Comparison of ENCODE assay signal across 1 cellular context in genomic region chr9:71783120-71783523, GRCh38.
TF ChIP-seq lines count a peak whose summit lies in the region.

No MANE protein-coding gene starts in this region.

TF ChIP-seq in HepG2, 621 proteins besides CTCF, POLR2A, EP300 and RAD21 (continued from another document and continues in another):
- TF ChIP-seq, protein P1, sequence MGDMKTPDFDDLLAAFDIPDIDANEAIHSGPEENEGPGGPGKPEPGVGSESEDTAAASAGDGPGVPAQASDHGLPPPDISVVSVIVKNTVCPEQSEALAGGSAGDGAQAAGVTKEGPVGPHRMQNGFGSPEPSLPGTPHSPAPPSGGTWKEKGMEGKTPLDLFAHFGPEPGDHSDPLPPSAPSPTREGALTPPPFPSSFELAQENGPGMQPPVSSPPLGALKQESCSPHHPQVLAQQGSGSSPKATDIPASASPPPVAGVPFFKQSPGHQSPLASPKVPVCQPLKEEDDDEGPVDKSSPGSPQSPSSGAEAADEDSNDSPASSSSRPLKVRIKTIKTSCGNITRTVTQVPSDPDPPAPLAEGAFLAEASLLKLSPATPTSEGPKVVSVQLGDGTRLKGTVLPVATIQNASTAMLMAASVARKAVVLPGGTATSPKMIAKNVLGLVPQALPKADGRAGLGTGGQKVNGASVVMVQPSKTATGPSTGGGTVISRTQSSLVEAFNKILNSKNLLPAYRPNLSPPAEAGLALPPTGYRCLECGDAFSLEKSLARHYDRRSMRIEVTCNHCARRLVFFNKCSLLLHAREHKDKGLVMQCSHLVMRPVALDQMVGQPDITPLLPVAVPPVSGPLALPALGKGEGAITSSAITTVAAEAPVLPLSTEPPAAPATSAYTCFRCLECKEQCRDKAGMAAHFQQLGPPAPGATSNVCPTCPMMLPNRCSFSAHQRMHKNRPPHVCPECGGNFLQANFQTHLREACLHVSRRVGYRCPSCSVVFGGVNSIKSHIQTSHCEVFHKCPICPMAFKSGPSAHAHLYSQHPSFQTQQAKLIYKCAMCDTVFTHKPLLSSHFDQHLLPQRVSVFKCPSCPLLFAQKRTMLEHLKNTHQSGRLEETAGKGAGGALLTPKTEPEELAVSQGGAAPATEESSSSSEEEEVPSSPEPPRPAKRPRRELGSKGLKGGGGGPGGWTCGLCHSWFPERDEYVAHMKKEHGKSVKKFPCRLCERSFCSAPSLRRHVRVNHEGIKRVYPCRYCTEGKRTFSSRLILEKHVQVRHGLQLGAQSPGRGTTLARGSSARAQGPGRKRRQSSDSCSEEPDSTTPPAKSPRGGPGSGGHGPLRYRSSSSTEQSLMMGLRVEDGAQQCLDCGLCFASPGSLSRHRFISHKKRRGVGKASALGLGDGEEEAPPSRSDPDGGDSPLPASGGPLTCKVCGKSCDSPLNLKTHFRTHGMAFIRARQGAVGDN (CRISPR knock-in tag; IDR thresholded peaks at IDR 0.05) = peak; percentile 76
- TF ChIP-seq KDM1A (CRISPR knock-in tag; IDR thresholded peaks at IDR 0.05) = no peak
- TF ChIP-seq NFYB (CRISPR knock-in tag; IDR thresholded peaks at IDR 0.05) = no peak
- TF ChIP-seq ZNF460 (CRISPR knock-in tag; IDR thresholded peaks at IDR 0.05; ENCODE audit: borderline replicate concordance) = no peak
- TF ChIP-seq SRSF4 (IDR thresholded peaks at IDR 0.05; ENCODE audit: low read depth, low read length, poor library complexity, severe bottlenecking) = no peak
- TF ChIP-seq, protein P2, sequence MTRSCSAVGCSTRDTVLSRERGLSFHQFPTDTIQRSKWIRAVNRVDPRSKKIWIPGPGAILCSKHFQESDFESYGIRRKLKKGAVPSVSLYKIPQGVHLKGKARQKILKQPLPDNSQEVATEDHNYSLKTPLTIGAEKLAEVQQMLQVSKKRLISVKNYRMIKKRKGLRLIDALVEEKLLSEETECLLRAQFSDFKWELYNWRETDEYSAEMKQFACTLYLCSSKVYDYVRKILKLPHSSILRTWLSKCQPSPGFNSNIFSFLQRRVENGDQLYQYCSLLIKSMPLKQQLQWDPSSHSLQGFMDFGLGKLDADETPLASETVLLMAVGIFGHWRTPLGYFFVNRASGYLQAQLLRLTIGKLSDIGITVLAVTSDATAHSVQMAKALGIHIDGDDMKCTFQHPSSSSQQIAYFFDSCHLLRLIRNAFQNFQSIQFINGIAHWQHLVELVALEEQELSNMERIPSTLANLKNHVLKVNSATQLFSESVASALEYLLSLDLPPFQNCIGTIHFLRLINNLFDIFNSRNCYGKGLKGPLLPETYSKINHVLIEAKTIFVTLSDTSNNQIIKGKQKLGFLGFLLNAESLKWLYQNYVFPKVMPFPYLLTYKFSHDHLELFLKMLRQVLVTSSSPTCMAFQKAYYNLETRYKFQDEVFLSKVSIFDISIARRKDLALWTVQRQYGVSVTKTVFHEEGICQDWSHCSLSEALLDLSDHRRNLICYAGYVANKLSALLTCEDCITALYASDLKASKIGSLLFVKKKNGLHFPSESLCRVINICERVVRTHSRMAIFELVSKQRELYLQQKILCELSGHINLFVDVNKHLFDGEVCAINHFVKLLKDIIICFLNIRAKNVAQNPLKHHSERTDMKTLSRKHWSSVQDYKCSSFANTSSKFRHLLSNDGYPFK (CRISPR knock-in tag; IDR thresholded peaks at IDR 0.05; ENCODE audit: borderline replicate concordance) = peak; percentile 24; the same call in 1 of the 2 replicates
- TF ChIP-seq ZNF33A (CRISPR knock-in tag; IDR thresholded peaks at IDR 0.05; ENCODE audit: borderline replicate concordance) = no peak
- TF ChIP-seq TEAD3 (CRISPR knock-in tag; optimal IDR thresholded peaks at IDR 0.05; ENCODE audit: borderline replicate concordance) = peak; percentile 38
- no peak for TF ChIP-seq TBL1XR1 (IDR thresholded peaks at IDR 0.05; ENCODE audit: borderline replicate concordance, low read length, partially characterized antibody)
- TF ChIP-seq PHF8 (CRISPR knock-in tag; IDR thresholded peaks at IDR 0.05) = no peak
- TF ChIP-seq EED (CRISPR knock-in tag; IDR thresholded peaks at IDR 0.05) = no peak
- no peak for TF ChIP-seq ZFP1 (CRISPR knock-in tag; IDR thresholded peaks at IDR 0.05)
- no peak for TF ChIP-seq ZNF605 (CRISPR knock-in tag; IDR thresholded peaks at IDR 0.05)
- TF ChIP-seq, protein P3, sequence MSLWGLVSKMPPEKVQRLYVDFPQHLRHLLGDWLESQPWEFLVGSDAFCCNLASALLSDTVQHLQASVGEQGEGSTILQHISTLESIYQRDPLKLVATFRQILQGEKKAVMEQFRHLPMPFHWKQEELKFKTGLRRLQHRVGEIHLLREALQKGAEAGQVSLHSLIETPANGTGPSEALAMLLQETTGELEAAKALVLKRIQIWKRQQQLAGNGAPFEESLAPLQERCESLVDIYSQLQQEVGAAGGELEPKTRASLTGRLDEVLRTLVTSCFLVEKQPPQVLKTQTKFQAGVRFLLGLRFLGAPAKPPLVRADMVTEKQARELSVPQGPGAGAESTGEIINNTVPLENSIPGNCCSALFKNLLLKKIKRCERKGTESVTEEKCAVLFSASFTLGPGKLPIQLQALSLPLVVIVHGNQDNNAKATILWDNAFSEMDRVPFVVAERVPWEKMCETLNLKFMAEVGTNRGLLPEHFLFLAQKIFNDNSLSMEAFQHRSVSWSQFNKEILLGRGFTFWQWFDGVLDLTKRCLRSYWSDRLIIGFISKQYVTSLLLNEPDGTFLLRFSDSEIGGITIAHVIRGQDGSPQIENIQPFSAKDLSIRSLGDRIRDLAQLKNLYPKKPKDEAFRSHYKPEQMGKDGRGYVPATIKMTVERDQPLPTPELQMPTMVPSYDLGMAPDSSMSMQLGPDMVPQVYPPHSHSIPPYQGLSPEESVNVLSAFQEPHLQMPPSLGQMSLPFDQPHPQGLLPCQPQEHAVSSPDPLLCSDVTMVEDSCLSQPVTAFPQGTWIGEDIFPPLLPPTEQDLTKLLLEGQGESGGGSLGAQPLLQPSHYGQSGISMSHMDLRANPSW (CRISPR knock-in tag; IDR thresholded peaks at IDR 0.05; ENCODE audit: borderline replicate concordance) = no peak
- no peak for TF ChIP-seq ZNF451 (CRISPR knock-in tag; IDR thresholded peaks at IDR 0.05)
- TF ChIP-seq NCOA2 (CRISPR knock-in tag; IDR thresholded peaks at IDR 0.05) = no peak
- TF ChIP-seq, protein P4, sequence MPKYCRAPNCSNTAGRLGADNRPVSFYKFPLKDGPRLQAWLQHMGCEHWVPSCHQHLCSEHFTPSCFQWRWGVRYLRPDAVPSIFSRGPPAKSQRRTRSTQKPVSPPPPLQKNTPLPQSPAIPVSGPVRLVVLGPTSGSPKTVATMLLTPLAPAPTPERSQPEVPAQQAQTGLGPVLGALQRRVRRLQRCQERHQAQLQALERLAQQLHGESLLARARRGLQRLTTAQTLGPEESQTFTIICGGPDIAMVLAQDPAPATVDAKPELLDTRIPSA (CRISPR knock-in tag; IDR thresholded peaks at IDR 0.05; ENCODE audit: borderline replicate concordance) = no peak
- 0 out of 2 replicates have a peak, but pooled peaks have one; percentile 15 for TF ChIP-seq ELF3 (CRISPR knock-in tag; IDR thresholded peaks at IDR 0.05)
- TF ChIP-seq, protein P5, sequence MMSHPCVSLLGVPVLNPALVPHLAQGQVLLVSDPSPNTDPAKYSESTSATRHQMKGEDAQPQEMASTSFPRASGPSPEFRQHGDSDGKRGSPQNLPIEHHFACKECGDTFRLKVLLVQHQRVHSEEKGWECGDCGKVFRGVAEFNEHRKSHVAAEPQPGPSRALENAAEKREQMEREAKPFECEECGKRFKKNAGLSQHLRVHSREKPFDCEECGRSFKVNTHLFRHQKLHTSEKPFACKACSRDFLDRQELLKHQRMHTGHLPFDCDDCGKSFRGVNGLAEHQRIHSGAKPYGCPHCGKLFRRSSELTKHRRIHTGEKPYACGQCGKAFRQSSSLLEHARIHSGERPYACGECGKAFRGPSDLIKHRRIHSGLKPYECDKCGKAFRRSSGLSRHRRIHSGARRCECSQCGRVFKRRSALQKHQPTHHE (CRISPR knock-in tag; IDR thresholded peaks at IDR 0.05; ENCODE audit: borderline replicate concordance) = no peak
- TF ChIP-seq ZNF224 (CRISPR knock-in tag; IDR thresholded peaks at IDR 0.05) = no peak
- TF ChIP-seq ADNP (CRISPR knock-in tag; IDR thresholded peaks at IDR 0.05) = no peak
- TF ChIP-seq PHF21A (CRISPR knock-in tag; IDR thresholded peaks at IDR 0.05) = no peak
- TF ChIP-seq ZNF280B (CRISPR knock-in tag; IDR thresholded peaks at IDR 0.05; ENCODE audit: borderline replicate concordance) = no peak
- no peak for TF ChIP-seq ARNT2 (CRISPR knock-in tag; IDR thresholded peaks at IDR 0.05; ENCODE audit: low read depth)
- TF ChIP-seq ZSCAN12 (CRISPR knock-in tag; IDR thresholded peaks at IDR 0.05) = no peak
- TF ChIP-seq, protein P6, sequence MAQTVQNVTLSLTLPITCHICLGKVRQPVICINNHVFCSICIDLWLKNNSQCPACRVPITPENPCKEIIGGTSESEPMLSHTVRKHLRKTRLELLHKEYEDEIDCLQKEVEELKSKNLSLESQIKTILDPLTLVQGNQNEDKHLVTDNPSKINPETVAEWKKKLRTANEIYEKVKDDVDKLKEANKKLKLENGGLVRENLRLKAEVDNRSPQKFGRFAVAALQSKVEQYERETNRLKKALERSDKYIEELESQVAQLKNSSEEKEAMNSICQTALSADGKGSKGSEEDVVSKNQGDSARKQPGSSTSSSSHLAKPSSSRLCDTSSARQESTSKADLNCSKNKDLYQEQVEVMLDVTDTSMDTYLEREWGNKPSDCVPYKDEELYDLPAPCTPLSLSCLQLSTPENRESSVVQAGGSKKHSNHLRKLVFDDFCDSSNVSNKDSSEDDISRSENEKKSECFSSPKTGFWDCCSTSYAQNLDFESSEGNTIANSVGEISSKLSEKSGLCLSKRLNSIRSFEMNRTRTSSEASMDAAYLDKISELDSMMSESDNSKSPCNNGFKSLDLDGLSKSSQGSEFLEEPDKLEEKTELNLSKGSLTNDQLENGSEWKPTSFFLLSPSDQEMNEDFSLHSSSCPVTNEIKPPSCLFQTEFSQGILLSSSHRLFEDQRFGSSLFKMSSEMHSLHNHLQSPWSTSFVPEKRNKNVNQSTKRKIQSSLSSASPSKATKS (CRISPR knock-in tag; IDR thresholded peaks at IDR 0.05) = no peak
- TF ChIP-seq ETV5 (CRISPR knock-in tag; IDR thresholded peaks at IDR 0.05; ENCODE audit: borderline replicate concordance) = peak; percentile 48; the same call in 1 of the 2 replicates
- no peak for TF ChIP-seq MED13 (CRISPR knock-in tag; IDR thresholded peaks at IDR 0.05)
- TF ChIP-seq, protein P7, sequence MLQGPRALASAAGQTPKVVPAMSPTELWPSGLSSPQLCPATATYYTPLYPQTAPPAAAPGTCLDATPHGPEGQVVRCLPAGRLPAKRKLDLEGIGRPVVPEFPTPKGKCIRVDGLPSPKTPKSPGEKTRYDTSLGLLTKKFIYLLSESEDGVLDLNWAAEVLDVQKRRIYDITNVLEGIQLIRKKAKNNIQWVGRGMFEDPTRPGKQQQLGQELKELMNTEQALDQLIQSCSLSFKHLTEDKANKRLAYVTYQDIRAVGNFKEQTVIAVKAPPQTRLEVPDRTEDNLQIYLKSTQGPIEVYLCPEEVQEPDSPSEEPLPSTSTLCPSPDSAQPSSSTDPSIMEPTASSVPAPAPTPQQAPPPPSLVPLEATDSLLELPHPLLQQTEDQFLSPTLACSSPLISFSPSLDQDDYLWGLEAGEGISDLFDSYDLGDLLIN (CRISPR knock-in tag; IDR thresholded peaks at IDR 0.05; ENCODE audit: borderline replicate concordance) = no peak
- no peak for TF ChIP-seq ZNF138 (CRISPR knock-in tag; IDR thresholded peaks at IDR 0.05; ENCODE audit: low read depth)
- TF ChIP-seq POLR2AphosphoS2 (IDR thresholded peaks at IDR 0.05; ENCODE audit: low read depth, low read length) = no peak
- TF ChIP-seq KDM5A (IDR thresholded peaks at IDR 0.05; ENCODE audit: borderline replicate concordance, low read length) = no peak
- TF ChIP-seq SSRP1 (CRISPR knock-in tag; IDR thresholded peaks at IDR 0.05) = no peak
- no peak for TF ChIP-seq GATAD1 (CRISPR knock-in tag; IDR thresholded peaks at IDR 0.05)
- TF ChIP-seq NFIC (IDR thresholded peaks at IDR 0.05; ENCODE audit: low read length) = no peak
- TF ChIP-seq, protein P8, sequence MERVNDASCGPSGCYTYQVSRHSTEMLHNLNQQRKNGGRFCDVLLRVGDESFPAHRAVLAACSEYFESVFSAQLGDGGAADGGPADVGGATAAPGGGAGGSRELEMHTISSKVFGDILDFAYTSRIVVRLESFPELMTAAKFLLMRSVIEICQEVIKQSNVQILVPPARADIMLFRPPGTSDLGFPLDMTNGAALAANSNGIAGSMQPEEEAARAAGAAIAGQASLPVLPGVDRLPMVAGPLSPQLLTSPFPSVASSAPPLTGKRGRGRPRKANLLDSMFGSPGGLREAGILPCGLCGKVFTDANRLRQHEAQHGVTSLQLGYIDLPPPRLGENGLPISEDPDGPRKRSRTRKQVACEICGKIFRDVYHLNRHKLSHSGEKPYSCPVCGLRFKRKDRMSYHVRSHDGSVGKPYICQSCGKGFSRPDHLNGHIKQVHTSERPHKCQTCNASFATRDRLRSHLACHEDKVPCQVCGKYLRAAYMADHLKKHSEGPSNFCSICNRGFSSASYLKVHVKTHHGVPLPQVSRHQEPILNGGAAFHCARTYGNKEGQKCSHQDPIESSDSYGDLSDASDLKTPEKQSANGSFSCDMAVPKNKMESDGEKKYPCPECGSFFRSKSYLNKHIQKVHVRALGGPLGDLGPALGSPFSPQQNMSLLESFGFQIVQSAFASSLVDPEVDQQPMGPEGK (CRISPR knock-in tag; IDR thresholded peaks at IDR 0.05) = peak; percentile 27; the same call in 1 of the 2 replicates
- TF ChIP-seq MATR3 (CRISPR knock-in tag; IDR thresholded peaks at IDR 0.05) = no peak
